1 cellular context compared by ENCODE assay signal in genomic region chr12:113416091-113416754, GRCh38.
A peak's percentile ranks its signal among the peaks of the same experiment; 100 is the strongest.
TF ChIP-seq lines count a peak whose summit lies in the region.

No MANE protein-coding gene starts in this region.

TF ChIP-seq in K562, 482 proteins besides CTCF, POLR2A, EP300 and RAD21 (continued from another document and continues in another):
- no peak for TF ChIP-seq ZMIZ1 (IDR thresholded peaks at IDR 0.05; ENCODE audit: low read depth in 2 of 2, low read length in 2 of 2)
- peak; percentile 40; the same call in 1 of the 2 replicates for TF ChIP-seq LEF1 (IDR thresholded peaks at IDR 0.05)
- 0 out of 4 replicates have a peak, but pooled peaks of 1 of the 2 experiments have one; percentile 24 for TF ChIP-seq MNT (conservative IDR thresholded peaks at IDR 0.05)
- TF ChIP-seq ZNF384 (IDR thresholded peaks at IDR 0.05; ENCODE audit: low read depth, low read length), result peak; percentile 92
- TF ChIP-seq ZSCAN32 (CRISPR knock-in tag; IDR thresholded peaks at IDR 0.05), result no peak
- no peak for TF ChIP-seq HOXB6 (CRISPR knock-in tag; IDR thresholded peaks at IDR 0.05; ENCODE audit: borderline replicate concordance)
- peak; percentile 76 for TF ChIP-seq ZNF3 (CRISPR knock-in tag; IDR thresholded peaks at IDR 0.05)
- no peak for TF ChIP-seq STAG1 (CRISPR knock-in tag; IDR thresholded peaks at IDR 0.05; ENCODE audit: borderline replicate concordance)
- TF ChIP-seq JUNB (CRISPR knock-in tag; conservative IDR thresholded peaks at IDR 0.05), result no peak
- no peak for TF ChIP-seq ARID2 (IDR thresholded peaks at IDR 0.05)
- no peak for TF ChIP-seq RFX1 (IDR thresholded peaks at IDR 0.05)
- no peak for TF ChIP-seq ZNF655 (CRISPR knock-in tag; IDR thresholded peaks at IDR 0.05)
- no peak for TF ChIP-seq DNMT1 (IDR thresholded peaks at IDR 0.05)
- TF ChIP-seq OTX1 (CRISPR knock-in tag; IDR thresholded peaks at IDR 0.05), result no peak
- no peak for TF ChIP-seq NCOA4 (IDR thresholded peaks at IDR 0.05; ENCODE audit: partially characterized antibody)
- peak; percentile 57 for TF ChIP-seq ATF7 (IDR thresholded peaks at IDR 0.05)
- TF ChIP-seq AFF4 (CRISPR knock-in tag; IDR thresholded peaks at IDR 0.05), result 0 out of 2 replicates have a peak, but pooled peaks have one; percentile 29
- peak; percentile 35; the same call in 1 of the 2 replicates for TF ChIP-seq ZFX (CRISPR knock-in tag; IDR thresholded peaks at IDR 0.05)
- no peak for TF ChIP-seq NKRF (IDR thresholded peaks at IDR 0.05; ENCODE audit: borderline replicate concordance)
- no peak for TF ChIP-seq ZNF311 (CRISPR knock-in tag; IDR thresholded peaks at IDR 0.05)
- TF ChIP-seq TAF7 (tag; IDR thresholded peaks at IDR 0.05), result no peak; the same call in 1 of the 2 replicates
- TF ChIP-seq SAFB2 (IDR thresholded peaks at IDR 0.05; ENCODE audit: borderline replicate concordance, low read depth, low read length, severe bottlenecking), result no peak
- TF ChIP-seq TOE1 (IDR thresholded peaks at IDR 0.05; ENCODE audit: borderline replicate concordance), result peak; percentile 73; the same call in 1 of the 2 replicates
- TF ChIP-seq TOE1 (CRISPR knock-in tag; IDR thresholded peaks at IDR 0.05; ENCODE audit: borderline replicate concordance, low read depth), result no peak
- no peak for TF ChIP-seq ZNF561 (CRISPR knock-in tag; conservative IDR thresholded peaks at IDR 0.05)
- no peak for TF ChIP-seq HNRNPLL (IDR thresholded peaks at IDR 0.05; ENCODE audit: low read depth, low read length, poor library complexity, severe bottlenecking)
- TF ChIP-seq PCBP2 (IDR thresholded peaks at IDR 0.05; ENCODE audit: low read depth, low read length, poor library complexity, severe bottlenecking), result no peak
- TF ChIP-seq ZBTB34 (CRISPR knock-in tag; IDR thresholded peaks at IDR 0.05), result no peak
- no peak for TF ChIP-seq ZBTB8A (IDR thresholded peaks at IDR 0.05; ENCODE audit: partially characterized antibody)
- no peak for TF ChIP-seq ZNF140 (CRISPR knock-in tag; IDR thresholded peaks at IDR 0.05)
- TF ChIP-seq EWSR1 (IDR thresholded peaks at IDR 0.05; ENCODE audit: borderline replicate concordance, low read depth, partially characterized antibody), result no peak
- no peak for TF ChIP-seq ZNF79 (CRISPR knock-in tag; IDR thresholded peaks at IDR 0.05; ENCODE audit: low read depth)
- no peak for TF ChIP-seq HNRNPUL1 (IDR thresholded peaks at IDR 0.05; ENCODE audit: low read length)
- TF ChIP-seq SOX6 (IDR thresholded peaks at IDR 0.05), result peak; percentile 41; the same call in 1 of the 2 replicates
- TF ChIP-seq PHF21A (IDR thresholded peaks at IDR 0.05; ENCODE audit: borderline replicate concordance, low read depth), result no peak
- no peak for TF ChIP-seq IRF2 (CRISPR knock-in tag; IDR thresholded peaks at IDR 0.05)
- TF ChIP-seq ZNF41 (CRISPR knock-in tag; conservative IDR thresholded peaks at IDR 0.05), result no peak
- no peak for TF ChIP-seq CBX3 (IDR thresholded peaks at IDR 0.05; ENCODE audit: borderline replicate concordance in 1 of 2, low read length in 2 of 2)
- TF ChIP-seq LCOR (CRISPR knock-in tag; IDR thresholded peaks at IDR 0.05), result no peak
- no peak for TF ChIP-seq POLR2AphosphoS2 (IDR thresholded peaks at IDR 0.05; ENCODE audit: low read length)
- TF ChIP-seq CREBBP (IDR thresholded peaks at IDR 0.05; ENCODE audit: low read depth, low read length), result no peak
- TF ChIP-seq ZNF146 (CRISPR knock-in tag; IDR thresholded peaks at IDR 0.05; ENCODE audit: unreplicated experiment), result no peak
- no peak for TF ChIP-seq ZNF274 (IDR thresholded peaks at IDR 0.05; ENCODE audit: borderline replicate concordance, low read depth, low read length)
- no peak for TF ChIP-seq ZNF232 (CRISPR knock-in tag; IDR thresholded peaks at IDR 0.05)
- TF ChIP-seq ZNF143 (CRISPR knock-in tag; IDR thresholded peaks at IDR 0.05), result no peak
- no peak for TF ChIP-seq CGGBP1 (CRISPR knock-in tag; IDR thresholded peaks at IDR 0.05)
- TF ChIP-seq ZNF75A (CRISPR knock-in tag; IDR thresholded peaks at IDR 0.05), result no peak
- no peak for TF ChIP-seq E4F1 (CRISPR knock-in tag; IDR thresholded peaks at IDR 0.05; ENCODE audit: borderline replicate concordance)
- TF ChIP-seq MCM2 (IDR thresholded peaks at IDR 0.05; ENCODE audit: low read depth), result no peak
- TF ChIP-seq HNRNPH1 (optimal IDR thresholded peaks at IDR 0.05; ENCODE audit: low read depth, low read length), result no peak
- TF ChIP-seq TEAD2 (tag; IDR thresholded peaks at IDR 0.05), result 0 out of 2 replicates have a peak, but pooled peaks have one; percentile 3
- TF ChIP-seq SMARCB1 (IDR thresholded peaks at IDR 0.05; ENCODE audit: insufficient read length, low read depth), result no peak
- TF ChIP-seq NFRKB (IDR thresholded peaks at IDR 0.05; ENCODE audit: low read depth), result no peak
- TF ChIP-seq TFAP4 (CRISPR knock-in tag; IDR thresholded peaks at IDR 0.05; ENCODE audit: borderline replicate concordance), result 0 out of 2 replicates have a peak, but pooled peaks have one; percentile 18
